In genomic region chr14:23094666-23095195, GRCh38 we compare ENCODE assay signal across 8 cellular contexts. TPM values are rescaled to one million over a fixed set of nuclear protein-coding genes. Genes with fewer than 3 reads are reported as not detected.
DNase-seq lines count a peak whose midpoint lies in the region; ATAC-seq and TF ChIP-seq lines count a peak whose summit lies in the region.

Gene ACIN1, minus strand, starts transcription at chr14:23095136. Its CDS starts 24 bp downstream, at chr14:23095112.

- peak within 1 kb of the TSS; percentile 99 for H4K8ac ChIP-seq in trophoblast cell (ENCODE audit: low read depth, low read length)

- peaks cover 21% of the 10 kb centered on the region for H3K36me3 ChIP-seq in CD8-positive, alpha-beta T cell (ENCODE audit: insufficient read depth, low read length)
- H3K36me3 ChIP-seq in HUES6 (ENCODE audit: control insufficient read depth, insufficient read depth, low read length), result peaks cover 59% of the 10 kb centered on the region
- peaks cover 6 to 53% of the 10 kb centered on the region in 2 donors for H3K36me3 ChIP-seq in gastroesophageal sphincter
- peaks cover 11 to 25% of the 10 kb centered on the region in 2 experiments for H3K36me3 ChIP-seq in trophoblast cell (ENCODE audit: control insufficient read depth in 1 of 2, insufficient read depth in 2 of 2, low read length in 2 of 2)

- H3K27ac ChIP-seq in CD8-positive, alpha-beta T cell (ENCODE audit: low read depth, low read length), result peak within 1 kb of the TSS; percentile 93
- peak within 1 kb of the TSS; percentile 97 for H3K27ac ChIP-seq in HUES6 (ENCODE audit: low read depth, low read length)
- H3K27ac ChIP-seq in gastroesophageal sphincter, result peak within 1 kb of the TSS; percentile 92 to 99 (median 96)
- H3K27ac ChIP-seq in trophoblast cell (ENCODE audit: low read depth, low read length), result peak within 1 kb of the TSS; percentile 99

- H3K9ac ChIP-seq in HUES6 (ENCODE audit: low read length) (peak within 1 kb of the TSS; percentile 94), trophoblast cell (ENCODE audit: low read length) (peak within 1 kb of the TSS; percentile 100)

- no peak for TF ChIP-seq EP300 in gastroesophageal sphincter (IDR thresholded peaks at IDR 0.05)

- peak within 1 kb of the TSS; percentile 95 for H2BK120ac ChIP-seq in trophoblast cell (ENCODE audit: insufficient read depth, low read length, poor library complexity)

- no peaks in the 10 kb centered on the region for H3K9me3 ChIP-seq in CD8-positive, alpha-beta T cell (ENCODE audit: low read length)
- H3K9me3 ChIP-seq in HUES6 (ENCODE audit: control insufficient read depth, insufficient read depth, low read depth, low read length) (no peaks in the 10 kb centered on the region), gastroesophageal sphincter (no peaks in the 10 kb centered on the region), trophoblast cell (ENCODE audit: insufficient read depth, low read depth, low read length) (no peaks in the 10 kb centered on the region)

- H3K36me3 Mint-ChIP-seq in CD8-positive, alpha-beta T cell, result peaks cover 57% of the 10 kb centered on the region

- peaks cover 39% of the 10 kb centered on the region for H3K4me1 ChIP-seq in CD8-positive, alpha-beta T cell (ENCODE audit: insufficient read depth, low read length)
- H3K4me1 ChIP-seq in HUES6 (ENCODE audit: control insufficient read depth, insufficient read depth, low read length) (peaks cover 10% of the 10 kb centered on the region), gastroesophageal sphincter (peaks cover 0 to 50% (median 14%) of the 10 kb centered on the region in 3 donors), trophoblast cell (ENCODE audit: control insufficient read depth in 1 of 2, insufficient read depth in 2 of 2, low read length in 2 of 2) (peaks cover 5 to 9% of the 10 kb centered on the region in 2 experiments)

- peak within 1 kb of the TSS; percentile 98 for H2BK5ac ChIP-seq in trophoblast cell (ENCODE audit: low read depth, low read length, poor library complexity)

- intact Hi-C loops in CD8-positive, alpha-beta T cell (cut with DNase I, micrococcal nuclease), result loop anchor here (1.0 to 10.0 kb wide), 11 partner anchors 23 to 460 kb away; partner anchors contain the start of genes PABPN1 (in 2 of the 2), PSMB5 (in 2 of the 2), NGDN (in 1 of the 2) and OXA1L (in 1 of the 2)

- H3K9me3 Mint-ChIP-seq in CD8-positive, alpha-beta T cell, result no peaks in the 10 kb centered on the region

- no peak within 1 kb of the TSS for H2BK12ac ChIP-seq in trophoblast cell (ENCODE audit: low read length)

- peak within 1 kb of the TSS; percentile 89 for H2AFZ ChIP-seq in trophoblast cell (ENCODE audit: insufficient read depth, low read length, poor library complexity)

- peak within 1 kb of the TSS; percentile 99 for H3K14ac ChIP-seq in trophoblast cell (ENCODE audit: low read length)

- no peaks in the 10 kb centered on the region for H3K27me3 ChIP-seq in CD8-positive, alpha-beta T cell (ENCODE audit: insufficient read depth, low read length)
- H3K27me3 ChIP-seq in HUES6 (ENCODE audit: control insufficient read depth, insufficient read depth, low read length) (no peaks in the 10 kb centered on the region), gastroesophageal sphincter (no peaks in the 10 kb centered on the region), trophoblast cell (ENCODE audit: insufficient read depth, low read length) (no peaks in the 10 kb centered on the region)

- H3K18ac ChIP-seq in trophoblast cell (ENCODE audit: low read length), result peak within 1 kb of the TSS; percentile 100

- peak within 1 kb of the TSS; percentile 97 for H4K91ac ChIP-seq in trophoblast cell (ENCODE audit: low read depth, low read length)

- no peaks in the 10 kb centered on the region for H3K27me3 Mint-ChIP-seq in CD8-positive, alpha-beta T cell (ENCODE audit: low read depth)

- H3K79me2 ChIP-seq in trophoblast cell (ENCODE audit: control insufficient read depth, insufficient read depth, low read length, poor library complexity), result peaks cover 17% of the 10 kb centered on the region

- peak within 1 kb of the TSS; percentile 98 for H4K12ac ChIP-seq in trophoblast cell (ENCODE audit: low read depth, low read length)

- peak; percentile 28 for ATAC-seq in CD8-positive, alpha-beta T cell
- peak; percentile 33 for ATAC-seq in GM21423 (IDR thresholded peaks at IDR 0.05; ENCODE audit: unreplicated experiment)
- peak; percentile 72 for ATAC-seq in gastroesophageal sphincter

- peak within 1 kb of the TSS; percentile 81 for H3K4me3 ChIP-seq in CD8-positive, alpha-beta T cell (ENCODE audit: low read depth, low read length)
- H3K4me3 ChIP-seq in HUES6 (ENCODE audit: low read depth, low read length) (peak within 1 kb of the TSS; percentile 91), gastroesophageal sphincter (peak within 1 kb of the TSS; percentile 76 to 85), trophoblast cell (ENCODE audit: low read depth, low read length) (peak within 1 kb of the TSS; percentile 98)

- POLR2A ChIA-PET in CD8-positive, alpha-beta T cell (lab: Charles Lee), result interaction anchor here (0.6 to 3.7 kb wide), 26 partner anchors 10 to 1020 kb away, joined by 3 to 43 read pairs (median 5); partner anchors contain the start of genes CEBPE, DAD1, DCAF11 and HAUS4

- H3K23ac ChIP-seq in trophoblast cell (ENCODE audit: low read length), result no peak within 1 kb of the TSS

- no peak for TF ChIP-seq CTCF in CD8-positive, alpha-beta T cell (IDR thresholded peaks at IDR 0.05)
- TF ChIP-seq CTCF in gastroesophageal sphincter (IDR thresholded peaks at IDR 0.05), result peak in 1 of 4 experiments; percentile 8

- peak; percentile 55 to 63 for TF ChIP-seq POLR2A in gastroesophageal sphincter (IDR thresholded peaks at IDR 0.05)

- H3K4me2 ChIP-seq in trophoblast cell (ENCODE audit: low read length), result peak within 1 kb of the TSS; percentile 94

- H3K4me1 Mint-ChIP-seq in CD8-positive, alpha-beta T cell (ENCODE audit: low read depth), result peaks cover 58% of the 10 kb centered on the region

- H3K4ac ChIP-seq in trophoblast cell (ENCODE audit: low read depth, low read length), result peak within 1 kb of the TSS; percentile 99

- peak within 1 kb of the TSS; percentile 80 for H2AK5ac ChIP-seq in trophoblast cell (ENCODE audit: low read length)

- H3K27ac Mint-ChIP-seq in CD8-positive, alpha-beta T cell, result no peak within 1 kb of the TSS

- CTCF ChIA-PET in CD8-positive, alpha-beta T cell (lab: Charles Lee), result interaction anchor here (0.7 to 5.1 kb wide), 12 partner anchors 9 to 962 kb away, joined by 3 to 37 read pairs (median 4); no protein-coding TSS in a partner anchor

- peaks cover 12% of the 10 kb centered on the region for H3K79me1 ChIP-seq in trophoblast cell (ENCODE audit: low read length)

- WGBS in gastroesophageal sphincter (ENCODE audit: low coverage in 1 of 2), 2 donors, result 0 to 1% methylated on average over 12 to 29 of the region's 55 CpGs
- no CpG with 5 or more reads among the region's 55 CpGs for WGBS in trophoblast cell (ENCODE audit: extremely low coverage, insufficient coverage, insufficient read length)

- no peak within 1 kb of the TSS for H3K4me3 Mint-ChIP-seq in CD8-positive, alpha-beta T cell

- DNase-seq in CD8-positive, alpha-beta T cell, result peak in 5 of 7 experiments; percentile 52 to 99 (median 75)
- DNase-seq in activated T-cell treated with anti-CD3 and anti-CD28 coated beads for 48 hours (ENCODE audit: low read depth), result peak; percentile 71
- DNase-seq in trophoblast cell, result peak in 1 of 2 donors; percentile 77
- no peak for DNase-seq in DMS53 treated with DMSO at 0.1 percent for 48 hours (lab: John Stamatoyannopoulos, UW; ENCODE audit: unreplicated experiment)
- DNase-seq in DMS 273 treated with DMSO at 0.1 percent for 48 hours (lab: John Stamatoyannopoulos, UW), result no peak

RNA-seq across cellular contexts. Expression of gene ACIN1, which starts in this region (rescaled TPM):
- total RNA-seq in CD8-positive, alpha-beta T cell, result 100 to 1,000 TPM; 303 to 313 TPM
- 100 to 1,000 TPM in 1 of 4 donors, 10 to 100 TPM in 3; 55.7 to 121 (median 91.8) TPM for total RNA-seq in gastroesophageal sphincter
- 136 and 142 TPM in 2 replicates for polyA plus RNA-seq in trophoblast cell (2013)

Comparison
In these comparisons a context has a peak if more than half of its experiments do, and no peak if none do; other contexts are left out.
1. DNase-seq: peak in CD8-positive, alpha-beta T cell (5 of 7) and activated T-cell treated with anti-CD3 and anti-CD28 coated beads for 48 hours (single experiment); none in DMS53 treated with DMSO at 0.1 percent for 48 hours (single experiment) and DMS 273 treated with DMSO at 0.1 percent for 48 hours (single experiment).
2. Peak in every context shown above with its lines, with median percentiles within 50 percentile points of each other: ATAC-seq, H3K27ac ChIP-seq and H3K4me3 ChIP-seq.